Comparison of ENCODE assay signal across 19 cellular contexts in genomic region chr4:148207074-148207473, GRCh38.
DNase-seq lines count a peak whose midpoint lies in the region; ATAC-seq and TF ChIP-seq lines count a peak whose summit lies in the region.
"Had no signal": no experiment of that assay in that cellular context is flagged by ENCODE, and none has a peak within 500 bp of the region (broad histone marks: within the 10 kb centered on the region; RNA-seq: fewer than 3 reads in every experiment).

No MANE protein-coding gene starts in this region.

- intact Hi-C loops in activated CD4-positive, alpha-beta T cell treated with anti-CD3 and anti-CD28 coated beads for 36 hours (cut with DNase I, micrococcal nuclease), result no loop called here

- no peaks in the 10 kb centered on the region for H3K9me3 ChIP-seq in endodermal cell (ENCODE audit: control insufficient read depth, low read length)

- H3K9ac ChIP-seq in endodermal cell (ENCODE audit: extremely low read depth, low read length, poor library complexity, severe bottlenecking), result no peak overlapping the region
- H3K9ac ChIP-seq: GM23248 had no signal

- no peaks in the 10 kb centered on the region for H3K9me3 Mint-ChIP-seq in activated CD4-positive, alpha-beta T cell treated with anti-CD3 and anti-CD28 coated beads for 36 hours (ENCODE audit: low read depth)
- H3K9me3 Mint-ChIP-seq in activated CD4-positive, alpha-beta T cell treated with anti-CD3 and anti-CD28 coated beads, Interleukin-2, amount 10 ng/mL, durations not matched to agents 7 days and 5 days, result no peaks in the 10 kb centered on the region
- H3K9me3 Mint-ChIP-seq in endodermal cell, result no peaks in the 10 kb centered on the region

- H3K4me1 Mint-ChIP-seq in activated CD4-positive, alpha-beta T cell treated with anti-CD3 and anti-CD28 coated beads for 36 hours, result no peaks in the 10 kb centered on the region
- no peaks in the 10 kb centered on the region for H3K4me1 Mint-ChIP-seq in activated CD4-positive, alpha-beta T cell treated with anti-CD3 and anti-CD28 coated beads, Interleukin-2, amount 10 ng/mL, durations not matched to agents 7 days and 5 days
- peaks cover 16% of the 10 kb centered on the region for H3K4me1 Mint-ChIP-seq in endodermal cell

- H3K27ac Mint-ChIP-seq in activated CD4-positive, alpha-beta T cell treated with anti-CD3 and anti-CD28 coated beads for 36 hours, result no peak overlapping the region
- no peak overlapping the region for H3K27ac Mint-ChIP-seq in activated CD4-positive, alpha-beta T cell treated with anti-CD3 and anti-CD28 coated beads, Interleukin-2, amount 10 ng/mL, durations not matched to agents 7 days and 5 days
- no peak overlapping the region for H3K27ac Mint-ChIP-seq in endodermal cell
- H3K27ac Mint-ChIP-seq: B cell had no signal

- H3K4me1 ChIP-seq in endodermal cell (ENCODE audit: control insufficient read depth, insufficient read depth, low read length), result peaks cover 7% of the 10 kb centered on the region

- CTCF ChIA-PET in activated CD4-positive, alpha-beta T cell treated with anti-CD3 and anti-CD28 coated beads for 36 hours (lab: Charles Lee), result interaction anchor here (0.9 to 1.4 kb wide), 2 partner anchors 10 to 17 kb away, joined by 3 read pairs; no protein-coding TSS in a partner anchor
- CTCF ChIA-PET in activated CD4-positive, alpha-beta T cell treated with anti-CD3 and anti-CD28 coated beads, Interleukin-2, amount 10 ng/mL, durations not matched to agents 7 days and 5 days (lab: Charles Lee), result no interaction called here

- H3K27me3 ChIP-seq in endodermal cell (ENCODE audit: control insufficient read depth, insufficient read depth, low read length, poor library complexity, severe bottlenecking), result no peaks in the 10 kb centered on the region

- no peak overlapping the region for H3K4me3 ChIP-seq in endodermal cell (ENCODE audit: low read length)
- H3K4me3 ChIP-seq: GM23248, K562, PC-9 had no signal

- TF ChIP-seq CTCF in endodermal cell (conservative IDR thresholded peaks at IDR 0.05), result no peak

- 83 to 93% methylated on average over 1 to 2 of the region's 2 CpGs for WGBS in endodermal cell (ENCODE audit: insufficient coverage in 1 of 2, insufficient read length in 1 of 2), 2 experiments

- H3K27me3 Mint-ChIP-seq in activated CD4-positive, alpha-beta T cell treated with anti-CD3 and anti-CD28 coated beads for 36 hours, result no peaks in the 10 kb centered on the region
- H3K27me3 Mint-ChIP-seq in activated CD4-positive, alpha-beta T cell treated with anti-CD3 and anti-CD28 coated beads, Interleukin-2, amount 10 ng/mL, durations not matched to agents 7 days and 5 days, result no peaks in the 10 kb centered on the region
- H3K27me3 Mint-ChIP-seq in endodermal cell (ENCODE audit: insufficient read depth), result peaks cover 2% of the 10 kb centered on the region
- H3K27me3 Mint-ChIP-seq: B cell had no signal

- DNase-seq in activated CD4-positive, alpha-beta T cell treated with anti-CD3 and anti-CD28 coated beads for 36 hours, result peak; percentile 9
- DNase-seq in activated CD4-positive, alpha-beta T cell treated with anti-CD3 and anti-CD28 coated beads, Interleukin-2, amount 10 ng/mL, durations not matched to agents 7 days and 5 days, result no peak
- DNase-seq in endodermal cell (peak; percentile 66), lung microvascular endothelial cell (ENCODE audit: low read depth in 2 of 2) (peak; percentile 11 to 15), DMS79 treated with DMSO at 0.1 percent for 48 hours (lab: John Stamatoyannopoulos, UW) (no peak)
- DNase-seq: 8988T, DND-41, GM23248, HCEC 1CT, MV-4-11, NCI-H1930, NCI-H345, NCI-H524 treated with DMSO at 0.1 percent for 48 hours, PC-9 had no signal

- H3K36me3 ChIP-seq in endodermal cell (ENCODE audit: control insufficient read depth, insufficient read depth, low read length), result no peaks in the 10 kb centered on the region

- POLR2A ChIA-PET in activated CD4-positive, alpha-beta T cell treated with anti-CD3 and anti-CD28 coated beads for 36 hours (lab: Charles Lee), result no interaction called here
- POLR2A ChIA-PET in activated CD4-positive, alpha-beta T cell treated with anti-CD3 and anti-CD28 coated beads, Interleukin-2, amount 10 ng/mL, durations not matched to agents 7 days and 5 days (lab: Charles Lee), result no interaction called here

- H3K4me3 Mint-ChIP-seq in activated CD4-positive, alpha-beta T cell treated with anti-CD3 and anti-CD28 coated beads for 36 hours, result no peak overlapping the region
- no peak overlapping the region for H3K4me3 Mint-ChIP-seq in activated CD4-positive, alpha-beta T cell treated with anti-CD3 and anti-CD28 coated beads, Interleukin-2, amount 10 ng/mL, durations not matched to agents 7 days and 5 days
- no peak overlapping the region for H3K4me3 Mint-ChIP-seq in endodermal cell
- H3K4me3 Mint-ChIP-seq: B cell had no signal

- no peak overlapping the region for H3K27ac ChIP-seq in endodermal cell (ENCODE audit: low read depth, low read length)
- H3K27ac ChIP-seq: GM23248, PC-9 had no signal

- no peaks in the 10 kb centered on the region for H3K36me3 Mint-ChIP-seq in activated CD4-positive, alpha-beta T cell treated with anti-CD3 and anti-CD28 coated beads for 36 hours (ENCODE audit: low read depth)
- no peaks in the 10 kb centered on the region for H3K36me3 Mint-ChIP-seq in activated CD4-positive, alpha-beta T cell treated with anti-CD3 and anti-CD28 coated beads, Interleukin-2, amount 10 ng/mL, durations not matched to agents 7 days and 5 days (ENCODE audit: low read depth)
- H3K36me3 Mint-ChIP-seq in endodermal cell (ENCODE audit: low read depth), result no peaks in the 10 kb centered on the region

- no peak for ATAC-seq in activated CD4-positive, alpha-beta T cell treated with anti-CD3 and anti-CD28 coated beads for 36 hours
- no peak for ATAC-seq in HG02973 (IDR thresholded peaks at IDR 0.05; ENCODE audit: unreplicated experiment)
- ATAC-seq in GM18873 (IDR thresholded peaks at IDR 0.05; ENCODE audit: low FRiP score, unreplicated experiment), result no peak
- ATAC-seq: K562 had no signal

TF ChIP-seq in PFSK-1, 5 proteins besides CTCF, POLR2A, EP300 and RAD21:
- TF ChIP-seq REST (IDR thresholded peaks at IDR 0.05; ENCODE audit: insufficient read depth in 1 of 2, low read depth in 2 of 2, low read length in 2 of 2), result peak; percentile 73 to 92
- no peak for TF ChIP-seq SIN3A (IDR thresholded peaks at IDR 0.05; ENCODE audit: borderline replicate concordance, insufficient read depth, low read length)
- TF ChIP-seq FOXP2 (optimal IDR thresholded peaks at IDR 0.05; ENCODE audit: borderline replicate concordance, extremely low read depth, extremely low read length, insufficient read depth), result no peak
- no peak for TF ChIP-seq TAF1 (IDR thresholded peaks at IDR 0.05; ENCODE audit: borderline replicate concordance, insufficient read depth, low read length)

Comparison
In these comparisons a context has a peak if more than half of its experiments do, and no peak if none do; other contexts are left out.
1. DNase-seq: peak in activated CD4-positive, alpha-beta T cell treated with anti-CD3 and anti-CD28 coated beads for 36 hours (single experiment), endodermal cell (single experiment) and lung microvascular endothelial cell (2 of 2); none in activated CD4-positive, alpha-beta T cell treated with anti-CD3 and anti-CD28 coated beads, Interleukin-2, amount 10 ng/mL, durations not matched to agents 7 days and 5 days (single experiment) and DMS79 treated with DMSO at 0.1 percent for 48 hours (single experiment).